Comparison of ENCODE assay signal across 14 cellular contexts in genomic region chr17:7490144-7490543, GRCh38. TPM values are rescaled to one million over a fixed set of nuclear protein-coding genes. Genes with fewer than 3 reads are reported as not detected.
"Had no signal": no experiment of that assay in that cellular context is flagged by ENCODE, and none has a peak within 500 bp of the region (broad histone marks: within the 10 kb centered on the region; RNA-seq: fewer than 3 reads in every experiment).

No MANE protein-coding gene starts in this region.

- H3K9me3 ChIP-seq: adrenal gland, colonic mucosa, gastroesophageal sphincter, right lobe of liver, thoracic aorta had no signal

- H3K4me3 Mint-ChIP-seq: activated CD4-positive, alpha-beta memory T cell treated with anti-CD3 and anti-CD28 coated beads, Interleukin-2, amount 10 ng/mL, durations not matched to agents 7 days and 5 days; neural crest cell had no signal

- H3K27me3 Mint-ChIP-seq: activated CD4-positive, alpha-beta memory T cell treated with anti-CD3 and anti-CD28 coated beads, Interleukin-2, amount 10 ng/mL, durations not matched to agents 7 days and 5 days had no signal

- H3K27ac ChIP-seq: adrenal gland, colonic mucosa, gastroesophageal sphincter, right lobe of liver, thoracic aorta, VCaP had no signal

- ATAC-seq: gastroesophageal sphincter, left colon, right lobe of liver had no signal

- H3K4me3 ChIP-seq: adrenal gland, colonic mucosa, gastroesophageal sphincter, lung, right lobe of liver, smooth muscle cell, thoracic aorta had no signal

- H3K36me3 ChIP-seq: adrenal gland, colonic mucosa, right lobe of liver, thoracic aorta had no signal

- DNase-seq: activated CD4-positive, alpha-beta memory T cell treated with anti-CD3 and anti-CD28 coated beads, Interleukin-2, amount 10 ng/mL, durations not matched to agents 7 days and 5 days; activated naive CD4-positive, alpha-beta T cell treated with Interleukin-2 at 50 U/mL for 16 hours; adrenal gland; caudate nucleus; colonic mucosa; left colon; T1000 had no signal

- H3K9me3 Mint-ChIP-seq: activated CD4-positive, alpha-beta memory T cell treated with anti-CD3 and anti-CD28 coated beads, Interleukin-2, amount 10 ng/mL, durations not matched to agents 7 days and 5 days; neural crest cell had no signal

RNA-seq across cellular contexts. Expression of gene SLC35G6, which starts 8.9 kb away (rescaled TPM):
- polyA plus RNA-seq: lung, smooth muscle cell had no signal
